9 cellular contexts compared by ENCODE assay signal in genomic region chr11:706439-706956, GRCh38. TPM values are rescaled to one million over a fixed set of nuclear protein-coding genes. Genes with fewer than 3 reads are reported as not detected.
A peak's percentile ranks its signal among the peaks of the same experiment; 100 is the strongest.
DNase-seq lines count a peak whose midpoint lies in the region; ATAC-seq and TF ChIP-seq lines count a peak whose summit lies in the region.
"Had no signal": no experiment of that assay in that cellular context is flagged by ENCODE, and none has a peak within 500 bp of the region (broad histone marks: within the 10 kb centered on the region; RNA-seq: fewer than 3 reads in every experiment).

No MANE protein-coding gene starts in this region.

- H3K36me3 ChIP-seq in ES-I3 (ENCODE audit: insufficient read depth, low read length), result no peaks in the 10 kb centered on the region; the same call in 1 of the 2 replicates
- H3K36me3 ChIP-seq in iPS DF 6.9 (ENCODE audit: control insufficient read depth, insufficient read depth, low read length), result no peaks in the 10 kb centered on the region; the same call in 1 of the 2 replicates
- H3K36me3 ChIP-seq in skeletal muscle tissue (ENCODE audit: control insufficient read depth in 3 of 3, insufficient read depth in 3 of 3, low read length in 3 of 3), result peaks cover 7 to 13% (median 7%) of the 10 kb centered on the region in 3 donors

- ATAC-seq in WTC11, result peak; percentile 15
- ATAC-seq in GM21390 (IDR thresholded peaks at IDR 0.05; ENCODE audit: unreplicated experiment), result no peak

- no peaks in the 10 kb centered on the region for H3K27me3 ChIP-seq in iPS DF 6.9 (ENCODE audit: control insufficient read depth, insufficient read depth, low read length)
- peaks cover 20 to 45% (median 23%) of the 10 kb centered on the region in 3 donors for H3K27me3 ChIP-seq in skeletal muscle tissue (ENCODE audit: control insufficient read depth in 3 of 3, insufficient read depth in 3 of 3, low read length in 3 of 3)

- no peaks in the 10 kb centered on the region for H3K27me3 Mint-ChIP-seq in WTC11 (ENCODE audit: low read depth)
- H3K27me3 Mint-ChIP-seq in endothelial cell (ENCODE audit: unreplicated experiment), result peaks cover 14% of the 10 kb centered on the region

- H3K4me3 ChIP-seq in iPS DF 6.9 (ENCODE audit: low read length) (peak overlapping the region; percentile 38), skeletal muscle tissue (ENCODE audit: low read length in 3 of 3) (peak overlapping the region; percentile 49 to 68 (median 56))

- H3K27ac Mint-ChIP-seq in WTC11 (no peak overlapping the region), endothelial cell (ENCODE audit: unreplicated experiment) (no peak overlapping the region)

- no peak overlapping the region for H3K27ac ChIP-seq in iPS DF 6.9 (ENCODE audit: low read length)
- peak overlapping the region; percentile 11 for H3K27ac ChIP-seq in skeletal muscle tissue (ENCODE audit: low read depth, low read length)

- TF ChIP-seq CTCF in WTC11 (IDR thresholded peaks at IDR 0.05) (no peak; the same call in 1 of the 2 replicates), endothelial cell (IDR thresholded peaks at IDR 0.05; ENCODE audit: unreplicated experiment) (no peak)

- H3K4me1 Mint-ChIP-seq in WTC11 (peaks cover 30% of the 10 kb centered on the region), endothelial cell (ENCODE audit: unreplicated experiment) (peaks cover 2% of the 10 kb centered on the region)

- H3K9me3 ChIP-seq in ES-I3 (ENCODE audit: control insufficient read depth, insufficient read depth, low read length) (no peaks in the 10 kb centered on the region), iPS DF 6.9 (ENCODE audit: control insufficient read depth, insufficient read depth, low read length) (no peaks in the 10 kb centered on the region), skeletal muscle tissue (ENCODE audit: control insufficient read depth in 3 of 3, low read length in 3 of 3) (no peaks in the 10 kb centered on the region)

- peak overlapping the region; percentile 62 for H3K4me3 Mint-ChIP-seq in WTC11
- H3K4me3 Mint-ChIP-seq in endothelial cell (ENCODE audit: unreplicated experiment), result no peak overlapping the region

- H3K36me3 Mint-ChIP-seq in WTC11, result no peaks in the 10 kb centered on the region
- no peaks in the 10 kb centered on the region for H3K36me3 Mint-ChIP-seq in endothelial cell (ENCODE audit: low read depth, unreplicated experiment)

- POLR2A ChIA-PET in WTC11 (lab: Charles Lee), result interaction anchor here (0.8 to 1.2 kb wide), 3 partner anchors 14 to 57 kb away, joined by 3 to 6 read pairs (median 4); no protein-coding TSS in a partner anchor

- H3K9ac ChIP-seq in ES-I3 (ENCODE audit: low read depth, low read length) (peak overlapping the region; percentile 84), skeletal muscle tissue (ENCODE audit: low read depth in 1 of 3, low read length in 3 of 3) (peak overlapping the region; percentile 50 to 54 (median 53))

- no CpG with 5 or more reads among the region's 22 CpGs for WGBS in iPS DF 6.9 (ENCODE audit: insufficient coverage, insufficient read length)

- CTCF ChIA-PET in WTC11 (lab: Charles Lee), result interaction anchor here (0.8 to 3.8 kb wide), 9 partner anchors 10 to 152 kb away, joined by 3 to 38 read pairs (median 4); partner anchors contain the start of genes DEAF1 and TMEM80

- DNase-seq in WTC11 (ENCODE audit: low spot score) (no peak), iPS DF 6.9 (ENCODE audit: low read depth, low spot score) (no peak), NCI-H2081 (lab: John Stamatoyannopoulos, UW) (no peak), SIG-M5 treated with dmso at 0.1 percent for 504 hours (lab: John Stamatoyannopoulos, UW; ENCODE audit: unreplicated experiment) (no peak), endothelial cell (ENCODE audit: low spot score) (no peak)
- DNase-seq: NCI-H146 had no signal

- no peaks in the 10 kb centered on the region for H3K9me3 Mint-ChIP-seq in WTC11
- H3K9me3 Mint-ChIP-seq in endothelial cell (ENCODE audit: unreplicated experiment), result no peaks in the 10 kb centered on the region

- H3K4me1 ChIP-seq in ES-I3 (ENCODE audit: insufficient read depth, low read length) (peaks cover 38% of the 10 kb centered on the region; the same call in 1 of the 2 replicates), iPS DF 6.9 (ENCODE audit: control insufficient read depth, insufficient read depth, low read length) (peaks cover 28% of the 10 kb centered on the region), skeletal muscle tissue (ENCODE audit: control insufficient read depth in 3 of 3, insufficient read depth in 3 of 3, low read length in 3 of 3) (peaks cover 17 to 40% (median 19%) of the 10 kb centered on the region in 3 donors)

TF ChIP-seq in WTC11, 78 proteins besides CTCF, POLR2A, EP300 and RAD21 (continues in another document):
- TF ChIP-seq USF1 (CRISPR knock-in tag; IDR thresholded peaks at IDR 0.05), result no peak
- TF ChIP-seq NFE2L1 (CRISPR knock-in tag; IDR thresholded peaks at IDR 0.05), result no peak
- TF ChIP-seq ZMAT4 (CRISPR knock-in tag; IDR thresholded peaks at IDR 0.05), result no peak
- no peak for TF ChIP-seq ZNF396 (CRISPR knock-in tag; IDR thresholded peaks at IDR 0.05; ENCODE audit: borderline replicate concordance)
- no peak for TF ChIP-seq ZNF138 (CRISPR knock-in tag; conservative IDR thresholded peaks at IDR 0.05)
- TF ChIP-seq ESRRA (CRISPR knock-in tag; IDR thresholded peaks at IDR 0.05; ENCODE audit: borderline replicate concordance), result no peak
- TF ChIP-seq HMGA2 (CRISPR knock-in tag; IDR thresholded peaks at IDR 0.05), result no peak
- TF ChIP-seq CREM (CRISPR knock-in tag; IDR thresholded peaks at IDR 0.05), result no peak
- TF ChIP-seq ZNF121 (CRISPR knock-in tag; IDR thresholded peaks at IDR 0.05), result no peak
- no peak for TF ChIP-seq USF2 (CRISPR knock-in tag; IDR thresholded peaks at IDR 0.05)
- TF ChIP-seq AR (CRISPR knock-in tag; IDR thresholded peaks at IDR 0.05), result no peak
- TF ChIP-seq FOXK1 (CRISPR knock-in tag; IDR thresholded peaks at IDR 0.05), result no peak
- TF ChIP-seq PRRX2 (CRISPR knock-in tag; IDR thresholded peaks at IDR 0.05), result no peak
- TF ChIP-seq CREB1 (CRISPR knock-in tag; IDR thresholded peaks at IDR 0.05), result no peak

RNA-seq across cellular contexts. Expression of gene EPS8L2, which starts 0.5 kb away (rescaled TPM):
- total RNA-seq in WTC11 (2021), result 49.9 to 56.3 TPM (median 51.6 TPM) in 3 replicates
- total RNA-seq in skeletal muscle tissue, result 1.0 TPM
- total RNA-seq in endothelial cell (ENCODE audit: unreplicated experiment), result 8.0 TPM

RNA-seq across cellular contexts. Expression of gene TMEM80, which starts 10.9 kb away (rescaled TPM):
- 23.4 to 28.4 TPM (median 24.5 TPM) in 3 replicates for total RNA-seq in WTC11 (2021)
- 5.7 TPM for total RNA-seq in skeletal muscle tissue
- 22.9 TPM for total RNA-seq in endothelial cell (ENCODE audit: unreplicated experiment)

RNA-seq across cellular contexts. Expression of gene DEAF1, which starts 11.5 kb away (rescaled TPM):
- total RNA-seq in WTC11 (2021) (62.2 to 85.3 TPM (median 81.1 TPM) in 3 replicates), skeletal muscle tissue (17.2 TPM), endothelial cell (ENCODE audit: unreplicated experiment) (118 TPM)

RNA-seq across cellular contexts. Expression of gene TALDO1, which starts 40.8 kb away (rescaled TPM):
- total RNA-seq in WTC11 (2021), result 314 to 352 TPM (median 343 TPM) in 3 replicates
- total RNA-seq in skeletal muscle tissue, result 78.3 TPM
- total RNA-seq in endothelial cell (ENCODE audit: unreplicated experiment), result 123 TPM
